1 cellular context compared by ENCODE assay signal in the genomic region with DNA sequence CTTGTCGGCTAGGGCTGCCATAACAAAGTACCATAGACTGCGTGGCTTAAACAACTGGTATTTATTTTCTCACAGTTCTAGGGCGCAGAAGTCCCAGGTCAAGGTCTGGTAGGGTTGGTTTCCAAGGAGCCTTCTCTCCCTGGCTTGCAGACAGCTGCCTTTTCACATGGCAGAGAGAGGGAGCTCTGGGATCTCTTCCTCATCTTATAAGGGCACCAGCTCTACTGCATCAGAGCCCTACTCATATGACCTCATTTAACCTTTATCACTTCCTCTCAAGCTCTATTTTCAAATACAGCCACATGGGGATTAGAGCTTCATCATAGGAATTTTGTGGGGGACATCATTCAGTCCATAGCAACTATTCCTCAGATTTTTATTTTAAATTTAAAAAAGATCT.
A peak's percentile ranks its signal among the peaks of the same experiment; 100 is the strongest.
TF ChIP-seq lines count a peak whose summit lies in the region.

No MANE protein-coding gene starts in this region.

TF ChIP-seq in HepG2, 621 proteins besides CTCF, POLR2A, EP300 and RAD21:
- TF ChIP-seq HNF4A (CRISPR knock-in tag; IDR thresholded peaks at IDR 0.05) (no peak), SIX1 (CRISPR knock-in tag; IDR thresholded peaks at IDR 0.05; ENCODE audit: borderline replicate concordance) (no peak), ADNP (CRISPR knock-in tag; IDR thresholded peaks at IDR 0.05) (no peak), RXRB (CRISPR knock-in tag; IDR thresholded peaks at IDR 0.05; ENCODE audit: borderline replicate concordance) (peak; percentile 52; the same call in 1 of the 2 replicates)
